ENCODE assay signal across 8 cellular contexts in the genomic region with DNA sequence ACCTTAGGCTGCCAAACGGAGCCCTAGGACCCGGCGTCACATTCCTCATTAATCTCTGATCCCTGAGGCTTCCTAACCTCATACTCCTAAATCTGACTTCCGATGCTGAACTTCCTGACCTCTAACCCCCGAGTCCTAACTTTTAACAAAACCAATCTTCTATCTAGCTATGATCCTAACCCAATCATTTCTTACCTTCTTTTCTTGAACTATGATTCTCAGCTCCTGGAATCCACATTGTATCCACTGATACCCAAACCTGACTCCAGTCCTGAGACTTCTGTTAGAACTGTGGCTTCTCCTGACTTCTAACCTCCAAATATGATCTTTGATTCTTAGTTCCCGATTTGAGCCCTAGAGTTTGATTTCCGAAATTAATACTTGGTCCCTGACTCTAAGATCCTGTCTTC. TPM values are rescaled to one million over a fixed set of nuclear protein-coding genes. Genes with fewer than 3 reads are reported as not detected.
DNase-seq lines count a peak whose midpoint lies in the region; ATAC-seq and TF ChIP-seq lines count a peak whose summit lies in the region.

No MANE protein-coding gene starts in this region.

- peak overlapping the region; percentile 81 for H3K4me3 ChIP-seq in BE2C (ENCODE audit: low read depth, low read length)
- H3K4me3 ChIP-seq in naive thymus-derived CD4-positive, alpha-beta T cell (ENCODE audit: low read length), result peak overlapping the region; percentile 74

- DNase-seq in BE2C, result no peak
- no peak for DNase-seq in central memory CD8-positive, alpha-beta T cell (ENCODE audit: low spot score in 2 of 2)
- no peak for DNase-seq in naive thymus-derived CD4-positive, alpha-beta T cell
- DNase-seq in DMS79 treated with DMSO at 0.1 percent for 48 hours (lab: John Stamatoyannopoulos, UW), result no peak
- DNase-seq in OCI-M1 (lab: John Stamatoyannopoulos, UW), result no peak
- no peak for DNase-seq in NCI-H2029 treated with DMSO at 0.1 percent for 48 hours (lab: John Stamatoyannopoulos, UW)

- H3K4me3 Mint-ChIP-seq in IgD-negative memory B cell, result peak overlapping the region; percentile 84 to 95 (median 91)
- H3K4me3 Mint-ChIP-seq in central memory CD8-positive, alpha-beta T cell, result peak overlapping the region; percentile 86
- H3K4me3 Mint-ChIP-seq in naive thymus-derived CD4-positive, alpha-beta T cell, result peak overlapping the region; percentile 88 to 100 (median 96)

- H3K27ac Mint-ChIP-seq in IgD-negative memory B cell, result peak overlapping the region; percentile 55 to 97 (median 94)
- peak overlapping the region; percentile 100 for H3K27ac Mint-ChIP-seq in central memory CD8-positive, alpha-beta T cell (ENCODE audit: low read depth)
- H3K27ac Mint-ChIP-seq in naive thymus-derived CD4-positive, alpha-beta T cell, result peak overlapping the region; percentile 86 to 99 (median 94)

- peaks cover 13 to 29% (median 26%) of the 10 kb centered on the region in 3 donors for H3K4me1 Mint-ChIP-seq in IgD-negative memory B cell
- peaks cover 58% of the 10 kb centered on the region for H3K4me1 Mint-ChIP-seq in central memory CD8-positive, alpha-beta T cell
- H3K4me1 Mint-ChIP-seq in naive thymus-derived CD4-positive, alpha-beta T cell, result peaks cover 27 to 70% (median 48%) of the 10 kb centered on the region in 7 donors

- no peaks in the 10 kb centered on the region for H3K9me3 Mint-ChIP-seq in IgD-negative memory B cell
- H3K9me3 Mint-ChIP-seq in central memory CD8-positive, alpha-beta T cell, result no peaks in the 10 kb centered on the region
- peaks cover 0 to 2% (median 0%) of the 10 kb centered on the region in 11 donors for H3K9me3 Mint-ChIP-seq in naive thymus-derived CD4-positive, alpha-beta T cell

- peak overlapping the region; percentile 97 for H3K27ac ChIP-seq in naive thymus-derived CD4-positive, alpha-beta T cell (ENCODE audit: low read depth, low read length)

- CTCF ChIA-PET in naive thymus-derived CD4-positive, alpha-beta T cell (lab: Charles Lee), result interaction anchor here (0.9 to 1.9 kb wide), 5 partner anchors 30 to 498 kb away, joined by 3 to 21 read pairs (median 3); a partner anchor contains a TSS

- peaks cover 4% of the 10 kb centered on the region; the same call in 1 of the 2 replicates for H3K36me3 ChIP-seq in BE2C
- peaks cover 0 to 15% (median 4%) of the 10 kb centered on the region in 3 experiments for H3K36me3 ChIP-seq in naive thymus-derived CD4-positive, alpha-beta T cell (ENCODE audit: control insufficient read depth in 2 of 3, insufficient read depth in 3 of 3, low read length in 3 of 3)

- H3K9me3 ChIP-seq in BE2C, result no peaks in the 10 kb centered on the region; the same call in 1 of the 2 replicates
- no peaks in the 10 kb centered on the region for H3K9me3 ChIP-seq in naive thymus-derived CD4-positive, alpha-beta T cell (ENCODE audit: control insufficient read depth in 2 of 3, low read length in 3 of 3)

- no peak for ATAC-seq in central memory CD8-positive, alpha-beta T cell (replicated peaks; ENCODE audit: extremely low read depth, poor library complexity, severe bottlenecking)
- ATAC-seq in naive thymus-derived CD4-positive, alpha-beta T cell, result no peak
- ATAC-seq in HG02981 (IDR thresholded peaks at IDR 0.05; ENCODE audit: unreplicated experiment), result no peak

- H3K36me3 Mint-ChIP-seq in IgD-negative memory B cell, result peaks cover 7% of the 10 kb centered on the region
- H3K36me3 Mint-ChIP-seq in central memory CD8-positive, alpha-beta T cell (ENCODE audit: insufficient read depth), result peaks cover 35% of the 10 kb centered on the region
- peaks cover 5 to 24% (median 12%) of the 10 kb centered on the region in 5 donors for H3K36me3 Mint-ChIP-seq in naive thymus-derived CD4-positive, alpha-beta T cell

- H3K27me3 Mint-ChIP-seq in IgD-negative memory B cell, result peaks cover 3% of the 10 kb centered on the region
- H3K27me3 Mint-ChIP-seq in central memory CD8-positive, alpha-beta T cell, result no peaks in the 10 kb centered on the region
- no peaks in the 10 kb centered on the region for H3K27me3 Mint-ChIP-seq in naive thymus-derived CD4-positive, alpha-beta T cell

- POLR2A ChIA-PET in naive thymus-derived CD4-positive, alpha-beta T cell (lab: Charles Lee), result interaction anchor here (0.9 to 2.2 kb wide), 10 partner anchors 12 to 131 kb away, joined by 3 to 12 read pairs (median 4); a partner anchor contains a TSS

- peaks cover 4% of the 10 kb centered on the region; the same call in 1 of the 2 replicates for H3K4me1 ChIP-seq in BE2C
- peaks cover 15 to 29% of the 10 kb centered on the region in 2 donors for H3K4me1 ChIP-seq in naive thymus-derived CD4-positive, alpha-beta T cell (ENCODE audit: control insufficient read depth in 2 of 2, insufficient read depth in 2 of 2, low read length in 2 of 2)

- H3K27me3 ChIP-seq in BE2C, result no peaks in the 10 kb centered on the region
- no peaks in the 10 kb centered on the region for H3K27me3 ChIP-seq in naive thymus-derived CD4-positive, alpha-beta T cell (ENCODE audit: control insufficient read depth in 2 of 2, insufficient read depth in 2 of 2, low read length in 2 of 2)

- intact Hi-C loops in naive thymus-derived CD4-positive, alpha-beta T cell (cut with micrococcal nuclease), result no loop called here

- TF ChIP-seq CTCF in BE2C (IDR thresholded peaks at IDR 0.05; ENCODE audit: low read depth, low read length), result no peak

RNA-seq across cellular contexts. Expression of a gene that starts 0.5 kb away (rescaled TPM):
- 38.8 TPM for polyA plus RNA-seq in BE2C (2012; ENCODE audit: insufficient read depth, insufficient read length, low read depth)
- polyA plus RNA-seq in IgD-negative memory B cell, result 18.2 TPM
- total RNA-seq in naive thymus-derived CD4-positive, alpha-beta T cell, result 10 to 100 TPM; 21.7 to 51.8 (median 34.1) TPM
- polyA plus RNA-seq in naive thymus-derived CD4-positive, alpha-beta T cell, result 1 to 10 TPM; 7.3 to 9.0 TPM

RNA-seq across cellular contexts. Expression of a gene that starts 0.8 kb away (rescaled TPM):
- 77.2 TPM for polyA plus RNA-seq in BE2C (2012; ENCODE audit: insufficient read depth, insufficient read length, low read depth)
- polyA plus RNA-seq in IgD-negative memory B cell, result 45.5 TPM
- 10 to 100 TPM; 42.9 to 78.5 (median 54.0) TPM for total RNA-seq in naive thymus-derived CD4-positive, alpha-beta T cell
- polyA plus RNA-seq in naive thymus-derived CD4-positive, alpha-beta T cell, result 10 to 100 TPM; 30.7 to 39.5 TPM

RNA-seq across cellular contexts. Expression of a gene that starts 11.8 kb away (rescaled TPM):
- polyA plus RNA-seq in BE2C (2012; ENCODE audit: insufficient read depth, insufficient read length, low read depth), result not detected
- polyA plus RNA-seq in IgD-negative memory B cell, result not detected
- 1 to 10 TPM in 4 of 5 experiments, under 1 TPM in 1; 0.73 to 1.6 (median 1.3) TPM for total RNA-seq in naive thymus-derived CD4-positive, alpha-beta T cell
- polyA plus RNA-seq in naive thymus-derived CD4-positive, alpha-beta T cell, result not detected

RNA-seq across cellular contexts. Expression of a gene that starts 22.1 kb away (rescaled TPM):
- polyA plus RNA-seq in BE2C (2012; ENCODE audit: insufficient read depth, insufficient read length, low read depth), result 66.3 TPM
- 61.3 TPM for polyA plus RNA-seq in IgD-negative memory B cell
- 10 to 100 TPM; 32.8 to 75.9 (median 64.0) TPM for total RNA-seq in naive thymus-derived CD4-positive, alpha-beta T cell
- polyA plus RNA-seq in naive thymus-derived CD4-positive, alpha-beta T cell, result 10 to 100 TPM; 35.3 to 36.1 TPM

RNA-seq across cellular contexts. Expression of a gene that starts 30.3 kb away (rescaled TPM):
- 56.2 TPM for polyA plus RNA-seq in BE2C (2012; ENCODE audit: insufficient read depth, insufficient read length, low read depth)
- 21.7 TPM for polyA plus RNA-seq in IgD-negative memory B cell
- 10 to 100 TPM; 17.5 to 35.6 (median 25.4) TPM for total RNA-seq in naive thymus-derived CD4-positive, alpha-beta T cell
- polyA plus RNA-seq in naive thymus-derived CD4-positive, alpha-beta T cell, result 10 to 100 TPM; 10.2 to 16.1 TPM
